14 cellular contexts compared by ENCODE assay signal in the genomic region with DNA sequence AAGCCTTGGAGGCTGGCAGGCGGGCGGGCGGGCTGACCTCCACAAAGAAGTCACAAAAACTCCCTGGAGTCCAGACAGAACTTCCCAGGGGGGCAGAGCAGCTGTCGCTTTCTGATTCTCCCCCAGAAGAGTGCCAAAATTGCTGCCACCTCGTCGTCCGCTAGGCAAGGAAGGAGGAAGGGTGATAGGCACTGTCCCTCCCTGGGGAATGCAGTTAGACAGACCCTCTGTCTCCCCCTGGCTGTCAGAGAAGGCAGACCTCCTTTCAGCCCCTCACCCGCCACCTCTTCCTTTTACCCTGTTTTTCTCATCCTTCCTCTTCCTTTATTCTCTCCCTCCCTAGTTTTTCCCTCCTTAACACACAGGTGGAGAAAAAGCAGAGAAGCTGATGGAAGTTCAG. TPM values are rescaled to one million over a fixed set of nuclear protein-coding genes. Genes with fewer than 3 reads are reported as not detected.
DNase-seq lines count a peak whose midpoint lies in the region; ATAC-seq and TF ChIP-seq lines count a peak whose summit lies in the region.
"Had no signal": no experiment of that assay in that cellular context is flagged by ENCODE, and none has a peak within 500 bp of the region (broad histone marks: within the 10 kb centered on the region; RNA-seq: fewer than 3 reads in every experiment).

No MANE protein-coding gene starts in this region.

- peak; percentile 33 for TF ChIP-seq CTCF in AG04450 (IDR thresholded peaks at IDR 0.05; ENCODE audit: low read depth, low read length)
- peak; percentile 74 for TF ChIP-seq CTCF in GM12872 (IDR thresholded peaks at IDR 0.05; ENCODE audit: insufficient read depth, low read depth, low read length)
- peak; percentile 52 for TF ChIP-seq CTCF in fibroblast of villous mesenchyme (IDR thresholded peaks at IDR 0.05; ENCODE audit: insufficient read depth, low read depth, low read length)

- CTCF ChIA-PET in AG04450 (lab: Charles Lee), result no interaction called here

- H3K9me3 ChIP-seq in AG04450 (ENCODE audit: control insufficient read depth, insufficient read depth, low read length), result peaks cover 2% of the 10 kb centered on the region
- H3K9me3 ChIP-seq: lower lobe of right lung, sigmoid colon had no signal

- DNase-seq in AG04450 (ENCODE audit: low read depth, low spot score) (no peak), NCI-H82 (lab: John Stamatoyannopoulos, UW) (peak; percentile 74), fibroblast of villous mesenchyme (ENCODE audit: low read depth) (no peak)
- no peak for DNase-seq in activated T-helper 1 cell treated with anti-CD3 and anti-CD28 coated beads, Interleukin-12 subunit alpha, Interleukin-12 subunit beta, Interleukin-2, Interleukin-4 antibody, amounts not matched to agents 30 ng/mL and 10 ng/mL and 1 ng/mL, durations not matched to agents 14 hours and 24 hours and 36 hours (ENCODE audit: low spot score)
- DNase-seq: activated CD4-positive, alpha-beta T cell treated with anti-CD3 and anti-CD28 coated beads, Interleukin-2, amount 50 U/mL, for 48 hours; amniotic stem cell; lower lobe of right lung; sigmoid colon; stimulated activated CD8-positive, alpha-beta memory T cell treated with anti-CD3 and anti-CD28 coated beads, Interleukin-4, amount 100 ng/mL, for 48 hours had no signal

- no peaks in the 10 kb centered on the region for H3K36me3 Mint-ChIP-seq in stimulated activated memory B cell treated with anti-CD40 and anti-IgM and Interleukin-4, amounts not matched to agents 10 μg/mL and 1 μg/mL and 100 μg/mL, for 72 hours
- no peaks in the 10 kb centered on the region for H3K36me3 Mint-ChIP-seq in activated T-helper 1 cell treated with anti-CD3 and anti-CD28 coated beads, Interleukin-12 subunit alpha, Interleukin-12 subunit beta, Interleukin-2, Interleukin-4 antibody, amounts not matched to agents 30 ng/mL and 10 ng/mL and 1 ng/mL, durations not matched to agents 14 hours and 24 hours and 36 hours (ENCODE audit: low read depth)

- no peak overlapping the region for H3K27ac ChIP-seq in AG04450 (ENCODE audit: low read depth, low read length)
- H3K27ac ChIP-seq: lower lobe of right lung, sigmoid colon had no signal

- H3K4me1 Mint-ChIP-seq in stimulated activated memory B cell treated with anti-CD40 and anti-IgM and Interleukin-4, amounts not matched to agents 10 μg/mL and 1 μg/mL and 100 μg/mL, for 72 hours, result peaks cover 5% of the 10 kb centered on the region
- no peaks in the 10 kb centered on the region for H3K4me1 Mint-ChIP-seq in activated T-helper 1 cell treated with anti-CD3 and anti-CD28 coated beads, Interleukin-12 subunit alpha, Interleukin-12 subunit beta, Interleukin-2, Interleukin-4 antibody, amounts not matched to agents 30 ng/mL and 10 ng/mL and 1 ng/mL, durations not matched to agents 14 hours and 24 hours and 36 hours (ENCODE audit: low read depth)

- H3K4me3 Mint-ChIP-seq in stimulated activated memory B cell treated with anti-CD40 and anti-IgM and Interleukin-4, amounts not matched to agents 10 μg/mL and 1 μg/mL and 100 μg/mL, for 72 hours, result no peak overlapping the region
- no peak overlapping the region for H3K4me3 Mint-ChIP-seq in activated T-helper 1 cell treated with anti-CD3 and anti-CD28 coated beads, Interleukin-12 subunit alpha, Interleukin-12 subunit beta, Interleukin-2, Interleukin-4 antibody, amounts not matched to agents 30 ng/mL and 10 ng/mL and 1 ng/mL, durations not matched to agents 14 hours and 24 hours and 36 hours

- intact Hi-C loops in activated T-helper 1 cell treated with anti-CD3 and anti-CD28 coated beads, Interleukin-12 subunit alpha, Interleukin-12 subunit beta, Interleukin-2, Interleukin-4 antibody, amounts not matched to agents 30 ng/mL and 10 ng/mL and 1 ng/mL, durations not matched to agents 14 hours and 24 hours and 36 hours (cut with micrococcal nuclease), result no loop called here

- POLR2A ChIA-PET in AG04450 (lab: Yijun Ruan, JAX), result no interaction called here

- H3K27me3 ChIP-seq in AG04450 (ENCODE audit: control insufficient read depth, insufficient read depth, low read length), result no peaks in the 10 kb centered on the region

- peaks cover 51% of the 10 kb centered on the region for H3K27me3 Mint-ChIP-seq in stimulated activated memory B cell treated with anti-CD40 and anti-IgM and Interleukin-4, amounts not matched to agents 10 μg/mL and 1 μg/mL and 100 μg/mL, for 72 hours
- no peaks in the 10 kb centered on the region for H3K27me3 Mint-ChIP-seq in activated T-helper 1 cell treated with anti-CD3 and anti-CD28 coated beads, Interleukin-12 subunit alpha, Interleukin-12 subunit beta, Interleukin-2, Interleukin-4 antibody, amounts not matched to agents 30 ng/mL and 10 ng/mL and 1 ng/mL, durations not matched to agents 14 hours and 24 hours and 36 hours (ENCODE audit: insufficient read depth)

- H3K4me3 ChIP-seq in AG04450 (ENCODE audit: low read depth, low read length), result no peak overlapping the region
- H3K4me3 ChIP-seq in fibroblast of villous mesenchyme (ENCODE audit: low read depth, low read length), result no peak overlapping the region
- H3K4me3 ChIP-seq: lower lobe of right lung, sigmoid colon had no signal

- no peak for ATAC-seq in stimulated activated memory B cell treated with anti-CD40 and anti-IgM and Interleukin-4, amounts not matched to agents 10 μg/mL and 1 μg/mL and 100 μg/mL, for 72 hours
- ATAC-seq in HG03521 (IDR thresholded peaks at IDR 0.05; ENCODE audit: unreplicated experiment), result no peak
- ATAC-seq in GM21825 (IDR thresholded peaks at IDR 0.05; ENCODE audit: unreplicated experiment), result no peak
- ATAC-seq: lower lobe of right lung had no signal

- no peaks in the 10 kb centered on the region for H3K9me3 Mint-ChIP-seq in stimulated activated memory B cell treated with anti-CD40 and anti-IgM and Interleukin-4, amounts not matched to agents 10 μg/mL and 1 μg/mL and 100 μg/mL, for 72 hours
- H3K9me3 Mint-ChIP-seq in activated T-helper 1 cell treated with anti-CD3 and anti-CD28 coated beads, Interleukin-12 subunit alpha, Interleukin-12 subunit beta, Interleukin-2, Interleukin-4 antibody, amounts not matched to agents 30 ng/mL and 10 ng/mL and 1 ng/mL, durations not matched to agents 14 hours and 24 hours and 36 hours, result no peaks in the 10 kb centered on the region

- no peak overlapping the region for H3K27ac Mint-ChIP-seq in stimulated activated memory B cell treated with anti-CD40 and anti-IgM and Interleukin-4, amounts not matched to agents 10 μg/mL and 1 μg/mL and 100 μg/mL, for 72 hours
- H3K27ac Mint-ChIP-seq in activated T-helper 1 cell treated with anti-CD3 and anti-CD28 coated beads, Interleukin-12 subunit alpha, Interleukin-12 subunit beta, Interleukin-2, Interleukin-4 antibody, amounts not matched to agents 30 ng/mL and 10 ng/mL and 1 ng/mL, durations not matched to agents 14 hours and 24 hours and 36 hours, result no peak overlapping the region

RNA-seq across cellular contexts. Expression of a gene that starts 18.7 kb away (rescaled TPM):
- polyA plus RNA-seq in AG04450 (2011; rRNA removed), result not detected in 2 replicates
- not detected in 2 replicates for polyA minus RNA-seq in AG04450 (2011; rRNA and poly(A)+ RNA removed)
- total RNA-seq in fibroblast of villous mesenchyme, result under 0.01 TPM in 1 of 2 replicates, not detected in the other
- not detected in 2 replicates for total RNA-seq in activated T-helper 1 cell treated with anti-CD3 and anti-CD28 coated beads, Interleukin-12 subunit alpha, Interleukin-12 subunit beta, Interleukin-2, Interleukin-4 antibody, amounts not matched to agents 30 ng/mL and 10 ng/mL and 1 ng/mL, durations not matched to agents 14 hours and 24 hours and 36 hours
- polyA plus RNA-seq: fibroblast of lung had no signal
